32 cellular contexts compared by ENCODE assay signal in genomic region chr5:112514062-112514561, GRCh38.
"Had no signal": no experiment of that assay in that cellular context is flagged by ENCODE, and none has a peak within 500 bp of the region (broad histone marks: within the 10 kb centered on the region; RNA-seq: fewer than 3 reads in every experiment).

No MANE protein-coding gene starts in this region.

- H3K4me3 Mint-ChIP-seq: activated CD4-positive, alpha-beta memory T cell treated with anti-CD3 and anti-CD28 coated beads for 36 hours; activated CD4-positive, alpha-beta T cell treated with anti-CD3 and anti-CD28 coated beads for 36 hours; activated CD4-positive, alpha-beta T cell treated with anti-CD3 and anti-CD28 coated beads, Interleukin-2, amount 10 ng/mL, durations not matched to agents 24 days and 14 days; activated CD8-positive, alpha-beta memory T cell treated with anti-CD3 and anti-CD28 coated beads, Interleukin-2, amount 10 ng/mL, durations not matched to agents 7 days and 5 days; activated CD8-positive, alpha-beta T cell treated with anti-CD3 and anti-CD28 coated beads, Interleukin-2, amount 10 ng/mL, durations not matched to agents 7 days and 5 days; activated naive CD4-positive, alpha-beta T cell treated with anti-CD3 and anti-CD28 coated beads, Interleukin-2, amount 10 ng/mL, durations not matched to agents 7 days and 5 days; activated naive CD8-positive, alpha-beta T cell treated with anti-CD3 and anti-CD28 coated beads, Interleukin-2, amount 10 ng/mL, durations not matched to agents 7 days and 5 days; activated T-cell treated with anti-CD3 and anti-CD28 coated beads, Interleukin-2, amount 50 U/mL, for 72 hours; effector memory CD8-positive, alpha-beta T cell; T-helper 17 cell; T-helper 2 cell treated with Interferon-gamma antibody and Interleukin-4, amounts not matched to agents 5 μg/mL and 100 μg/mL, for 36 hours had no signal

- H3K27ac ChIP-seq: esophagus squamous epithelium, gastroesophageal sphincter, heart right ventricle had no signal

- H3K4me1 Mint-ChIP-seq: activated CD4-positive, alpha-beta T cell treated with anti-CD3 and anti-CD28 coated beads for 36 hours; activated CD4-positive, alpha-beta T cell treated with anti-CD3 and anti-CD28 coated beads, Interleukin-2, amount 10 ng/mL, durations not matched to agents 24 days and 14 days; activated CD8-positive, alpha-beta memory T cell treated with anti-CD3 and anti-CD28 coated beads, Interleukin-2, amount 10 ng/mL, durations not matched to agents 7 days and 5 days; activated naive CD4-positive, alpha-beta T cell treated with anti-CD3 and anti-CD28 coated beads, Interleukin-2, amount 10 ng/mL, durations not matched to agents 7 days and 5 days; activated naive CD8-positive, alpha-beta T cell treated with anti-CD3 and anti-CD28 coated beads, Interleukin-2, amount 10 ng/mL, durations not matched to agents 7 days and 5 days; T-helper 17 cell had no signal

- FAIRE-seq: astrocyte, colon had no signal

- H3K9me3 Mint-ChIP-seq: activated CD4-positive, alpha-beta memory T cell treated with anti-CD3 and anti-CD28 coated beads for 36 hours; activated naive CD4-positive, alpha-beta T cell treated with anti-CD3 and anti-CD28 coated beads, Interleukin-2, amount 10 ng/mL, durations not matched to agents 7 days and 5 days; effector memory CD8-positive, alpha-beta T cell had no signal

- DNase-seq: activated CD4-positive, alpha-beta memory T cell treated with anti-CD3 and anti-CD28 coated beads for 36 hours; activated CD4-positive, alpha-beta T cell treated with anti-CD3 and anti-CD28 coated beads for 36 hours; activated CD4-positive, alpha-beta T cell treated with anti-CD3 and anti-CD28 coated beads, Interleukin-2, amount 10 ng/mL, durations not matched to agents 24 days and 14 days; activated CD4-positive, CD25-positive, alpha-beta regulatory T cell; activated CD4-positive, CD25-positive, alpha-beta regulatory T cell treated with anti-CD3 and anti-CD28 coated beads, Interleukin-2, amount 50 U/mL, for 72 hours; activated CD8-positive, alpha-beta memory T cell treated with anti-CD3 and anti-CD28 coated beads, Interleukin-2, amount 10 ng/mL, durations not matched to agents 7 days and 5 days; activated CD8-positive, alpha-beta memory T cell treated with anti-CD3 and anti-CD28 coated beads, Interleukin-2, amount 50 U/mL, for 4 hours; activated CD8-positive, alpha-beta T cell treated with anti-CD3 and anti-CD28 coated beads, Interleukin-2, amount 10 ng/mL, durations not matched to agents 7 days and 5 days; activated gamma-delta T cell; activated naive CD4-positive, alpha-beta T cell; activated naive CD4-positive, alpha-beta T cell treated with anti-CD3 and anti-CD28 coated beads, Interleukin-2, amount 10 ng/mL, durations not matched to agents 7 days and 5 days; activated naive CD8-positive, alpha-beta T cell treated with anti-CD3 and anti-CD28 coated beads, Interleukin-2, amount 10 ng/mL, durations not matched to agents 7 days and 5 days; activated T-cell treated with anti-CD3 and anti-CD28 coated beads, Interleukin-2, amount 50 U/mL, for 1 hour; activated T-cell treated with anti-CD3 and anti-CD28 coated beads, Interleukin-2, amount 50 U/mL, for 72 hours; amniotic stem cell; anterior cingulate cortex; caudate nucleus; cortex of kidney; dermis blood vessel endothelial cell; effector CD4-positive, alpha-beta T cell; effector memory CD8-positive, alpha-beta T cell; esophagus squamous epithelium; foreskin melanocyte; heart right ventricle; T-helper 1 cell; T-helper 17 cell; T1000 had no signal

- H3K36me3 ChIP-seq: esophagus squamous epithelium, gastroesophageal sphincter, heart right ventricle had no signal

- H3K27ac Mint-ChIP-seq: activated CD4-positive, alpha-beta memory T cell treated with anti-CD3 and anti-CD28 coated beads for 36 hours; activated CD4-positive, alpha-beta T cell treated with anti-CD3 and anti-CD28 coated beads for 36 hours; activated CD4-positive, alpha-beta T cell treated with anti-CD3 and anti-CD28 coated beads, Interleukin-2, amount 10 ng/mL, durations not matched to agents 24 days and 14 days; activated CD8-positive, alpha-beta memory T cell treated with anti-CD3 and anti-CD28 coated beads, Interleukin-2, amount 10 ng/mL, durations not matched to agents 7 days and 5 days; activated CD8-positive, alpha-beta T cell treated with anti-CD3 and anti-CD28 coated beads, Interleukin-2, amount 10 ng/mL, durations not matched to agents 7 days and 5 days; activated naive CD4-positive, alpha-beta T cell treated with anti-CD3 and anti-CD28 coated beads, Interleukin-2, amount 10 ng/mL, durations not matched to agents 7 days and 5 days; activated naive CD4-positive, alpha-beta T cell treated with anti-CD3 and anti-CD28 coated beads, Interleukin-2, amount 50 U/mL, for 72 hours; activated naive CD8-positive, alpha-beta T cell treated with anti-CD3 and anti-CD28 coated beads, Interleukin-2, amount 10 ng/mL, durations not matched to agents 7 days and 5 days; activated T-cell treated with anti-CD3 and anti-CD28 coated beads, Interleukin-2, amount 50 U/mL, for 72 hours; effector memory CD8-positive, alpha-beta T cell; T-helper 17 cell; T-helper 2 cell treated with Interferon-gamma antibody and Interleukin-4, amounts not matched to agents 5 μg/mL and 100 μg/mL, for 36 hours had no signal

- H3K36me3 Mint-ChIP-seq: activated CD4-positive, alpha-beta memory T cell treated with anti-CD3 and anti-CD28 coated beads for 36 hours; activated CD8-positive, alpha-beta memory T cell treated with anti-CD3 and anti-CD28 coated beads, Interleukin-2, amount 10 ng/mL, durations not matched to agents 7 days and 5 days; activated naive CD4-positive, alpha-beta T cell treated with anti-CD3 and anti-CD28 coated beads, Interleukin-2, amount 10 ng/mL, durations not matched to agents 7 days and 5 days; activated naive CD4-positive, alpha-beta T cell treated with anti-CD3 and anti-CD28 coated beads, Interleukin-2, amount 50 U/mL, for 72 hours; activated naive CD8-positive, alpha-beta T cell treated with anti-CD3 and anti-CD28 coated beads, Interleukin-2, amount 10 ng/mL, durations not matched to agents 7 days and 5 days had no signal

- H3K27me3 Mint-ChIP-seq: activated CD4-positive, alpha-beta memory T cell treated with anti-CD3 and anti-CD28 coated beads for 36 hours; activated CD4-positive, alpha-beta T cell treated with anti-CD3 and anti-CD28 coated beads for 36 hours; T-helper 17 cell had no signal

- H3K4me1 ChIP-seq: esophagus squamous epithelium, gastroesophageal sphincter, heart right ventricle had no signal

- ATAC-seq: activated CD4-positive, alpha-beta T cell treated with anti-CD3 and anti-CD28 coated beads for 36 hours; activated CD8-positive, alpha-beta memory T cell treated with anti-CD3 and anti-CD28 coated beads, Interleukin-2, amount 10 ng/mL, durations not matched to agents 7 days and 5 days; activated CD8-positive, alpha-beta T cell treated with anti-CD3 and anti-CD28 coated beads, Interleukin-2, amount 10 ng/mL, durations not matched to agents 7 days and 5 days; activated naive CD4-positive, alpha-beta T cell treated with anti-CD3 and anti-CD28 coated beads, Interleukin-2, amount 50 U/mL, for 72 hours; activated T-cell treated with anti-CD3 and anti-CD28 coated beads, Interleukin-2, amount 50 U/mL, for 72 hours; effector memory CD8-positive, alpha-beta T cell; gastroesophageal sphincter; heart right ventricle; T-helper 17 cell had no signal

- H3K4me3 ChIP-seq: esophagus squamous epithelium, gastroesophageal sphincter, heart right ventricle had no signal

- H3K27me3 ChIP-seq: esophagus squamous epithelium, gastroesophageal sphincter, heart right ventricle had no signal
